ENCODE assay signal across 25 cellular contexts in the genomic region with DNA sequence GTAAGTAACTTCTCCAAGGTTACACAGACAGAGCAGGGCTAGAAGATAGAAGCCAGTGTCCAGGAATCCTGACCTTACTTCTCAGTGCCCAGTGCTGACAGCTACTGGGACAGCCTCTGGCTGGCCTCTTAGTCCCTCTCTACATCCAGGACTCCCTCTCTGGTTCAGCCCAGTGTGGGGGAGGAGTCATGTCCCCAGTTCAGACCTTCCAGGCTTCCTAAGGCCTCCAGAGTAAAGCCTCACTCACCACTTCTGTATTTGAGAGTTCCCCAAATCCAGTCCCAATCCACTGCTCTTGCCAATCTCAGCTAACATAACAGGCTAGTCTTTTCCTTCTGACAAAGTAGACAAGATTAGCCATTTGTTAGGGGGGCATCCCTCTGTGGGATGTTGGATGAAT. TPM values are rescaled to one million over a fixed set of nuclear protein-coding genes. Genes with fewer than 3 reads are reported as not detected.
DNase-seq lines count a peak whose midpoint lies in the region; ATAC-seq and TF ChIP-seq lines count a peak whose summit lies in the region.
"Had no signal": no experiment of that assay in that cellular context is flagged by ENCODE, and none has a peak within 500 bp of the region (broad histone marks: within the 10 kb centered on the region; RNA-seq: fewer than 3 reads in every experiment).

No MANE protein-coding gene starts in this region.

- H3K36me3 Mint-ChIP-seq in MCF 10A (ENCODE audit: insufficient read depth, unreplicated experiment): no peaks in the 10 kb centered on the region
- no peaks in the 10 kb centered on the region for H3K36me3 Mint-ChIP-seq in chondrocyte (ENCODE audit: low read depth)
- no peaks in the 10 kb centered on the region for H3K36me3 Mint-ChIP-seq in CD8-positive, alpha-beta T cell
- H3K36me3 Mint-ChIP-seq: activated naive CD4-positive, alpha-beta T cell treated with anti-CD3 and anti-CD28 coated beads, Interleukin-2, amount 10 ng/mL, durations not matched to agents 7 days and 5 days; CD8-positive, alpha-beta memory T cell; stimulated activated naive B cell treated with anti-CD40 and anti-IgM and Interleukin-4, amounts not matched to agents 10 μg/mL and 1 μg/mL and 100 μg/mL, for 72 hours had no signal

- peak overlapping the region in 1 of 5 donors; percentile 44 for H3K9ac ChIP-seq in subcutaneous abdominal adipose tissue (ENCODE audit: low read length in 5 of 5)

- no TSS peak for BruUV-seq in MCF 10A (replicated peaks; lab: Mats Ljungman, UMichigan)

- H3K9me3 ChIP-seq in breast epithelium: no peaks in the 10 kb centered on the region
- no peaks in the 10 kb centered on the region for H3K9me3 ChIP-seq in hepatocyte (ENCODE audit: low read depth)
- H3K9me3 ChIP-seq in subcutaneous abdominal adipose tissue (ENCODE audit: control insufficient read depth in 5 of 5, low read length in 5 of 5): no peaks in the 10 kb centered on the region
- no peaks in the 10 kb centered on the region for H3K9me3 ChIP-seq in CD8-positive, alpha-beta T cell (ENCODE audit: low read length)
- H3K9me3 ChIP-seq: esophagus muscularis mucosa, sigmoid colon, SJSA1, testis had no signal

- H3K4me3 ChIP-seq in breast epithelium: no peak overlapping the region
- H3K4me3 ChIP-seq in hepatocyte: no peak overlapping the region
- no peak overlapping the region for H3K4me3 ChIP-seq in subcutaneous abdominal adipose tissue (ENCODE audit: low read depth in 1 of 5, low read length in 5 of 5)
- no peak overlapping the region for H3K4me3 ChIP-seq in CD8-positive, alpha-beta T cell (ENCODE audit: low read depth, low read length)
- H3K4me3 ChIP-seq: coronary artery, esophagus muscularis mucosa, lung, sigmoid colon, SJSA1, testis had no signal

- H3K9me2 ChIP-seq in hepatocyte (replicated peaks; ENCODE audit: insufficient read depth): no peaks in the 10 kb centered on the region

- H3K27ac Mint-ChIP-seq in MCF 10A (ENCODE audit: low read depth, unreplicated experiment) (peak overlapping the region; percentile 22), chondrocyte (ENCODE audit: unreplicated experiment) (peak overlapping the region; percentile 85)
- H3K27ac Mint-ChIP-seq in CD8-positive, alpha-beta T cell: no peak overlapping the region
- H3K27ac Mint-ChIP-seq: activated naive CD4-positive, alpha-beta T cell treated with anti-CD3 and anti-CD28 coated beads, Interleukin-2, amount 10 ng/mL, durations not matched to agents 7 days and 5 days; activated T-helper 1 cell treated with anti-CD3 and anti-CD28 coated beads, Interleukin-12 subunit alpha, Interleukin-12 subunit beta, Interleukin-2, Interleukin-4 antibody, amounts not matched to agents 30 ng/mL and 10 ng/mL and 1 ng/mL, durations not matched to agents 14 hours and 24 hours and 36 hours; CD8-positive, alpha-beta memory T cell; endodermal cell; stimulated activated naive B cell treated with anti-CD40 and anti-IgM and Interleukin-4, amounts not matched to agents 10 μg/mL and 1 μg/mL and 100 μg/mL, for 72 hours had no signal

- H3K4me3 Mint-ChIP-seq in MCF 10A (ENCODE audit: unreplicated experiment) (no peak overlapping the region), chondrocyte (ENCODE audit: unreplicated experiment) (no peak overlapping the region)
- no peak overlapping the region for H3K4me3 Mint-ChIP-seq in CD8-positive, alpha-beta T cell
- H3K4me3 Mint-ChIP-seq: activated naive CD4-positive, alpha-beta T cell treated with anti-CD3 and anti-CD28 coated beads, Interleukin-2, amount 10 ng/mL, durations not matched to agents 7 days and 5 days; activated T-helper 1 cell treated with anti-CD3 and anti-CD28 coated beads, Interleukin-12 subunit alpha, Interleukin-12 subunit beta, Interleukin-2, Interleukin-4 antibody, amounts not matched to agents 30 ng/mL and 10 ng/mL and 1 ng/mL, durations not matched to agents 14 hours and 24 hours and 36 hours; CD8-positive, alpha-beta memory T cell; endodermal cell; stimulated activated naive B cell treated with anti-CD40 and anti-IgM and Interleukin-4, amounts not matched to agents 10 μg/mL and 1 μg/mL and 100 μg/mL, for 72 hours had no signal

- H3K36me3 ChIP-seq in breast epithelium (no peaks in the 10 kb centered on the region), hepatocyte (replicated peaks; ENCODE audit: insufficient read depth, low read depth) (no peaks in the 10 kb centered on the region), subcutaneous abdominal adipose tissue (ENCODE audit: control insufficient read depth in 5 of 5, insufficient read depth in 5 of 5, low read length in 5 of 5) (peaks cover 0 to 9% (median 6%) of the 10 kb centered on the region in 5 donors)
- no peaks in the 10 kb centered on the region for H3K36me3 ChIP-seq in CD8-positive, alpha-beta T cell (ENCODE audit: insufficient read depth, low read length)
- H3K36me3 ChIP-seq: brain microvascular endothelial cell, esophagus muscularis mucosa, sigmoid colon, SJSA1 had no signal

- H3K27ac ChIP-seq in breast epithelium: peak overlapping the region in 1 of 2 donors; percentile 40
- H3K27ac ChIP-seq in hepatocyte: peak overlapping the region; percentile 5
- peak overlapping the region; percentile 67 for H3K27ac ChIP-seq in subcutaneous abdominal adipose tissue (ENCODE audit: low read depth, low read length)
- no peak overlapping the region for H3K27ac ChIP-seq in CD8-positive, alpha-beta T cell (ENCODE audit: low read depth, low read length)
- H3K27ac ChIP-seq: brain microvascular endothelial cell, coronary artery, esophagus muscularis mucosa, sigmoid colon, SJSA1, testis had no signal

- no peak for TF ChIP-seq POLR2A in breast epithelium (IDR thresholded peaks at IDR 0.05)

- POLR2A ChIA-PET in MCF 10A (lab: Yijun Ruan, JAX): interaction anchor here (1.0 kb wide), 1 partner anchor 15 kb away, joined by 3 read pairs; no protein-coding TSS in a partner anchor
- POLR2A ChIA-PET in CD8-positive, alpha-beta T cell (lab: Charles Lee): no interaction called here

- ATAC-seq in CD8-positive, alpha-beta T cell: no peak
- ATAC-seq: stimulated activated naive B cell treated with anti-CD40 and anti-IgM and Interleukin-4, amounts not matched to agents 10 μg/mL and 1 μg/mL and 100 μg/mL, for 72 hours had no signal

- no peak overlapping the region for H2AFZ ChIP-seq in hepatocyte

- H3K4me1 ChIP-seq in breast epithelium (peaks cover 0 to 10% of the 10 kb centered on the region in 2 donors), hepatocyte (ENCODE audit: insufficient read depth) (peaks cover 16% of the 10 kb centered on the region), subcutaneous abdominal adipose tissue (ENCODE audit: control insufficient read depth in 5 of 5, insufficient read depth in 5 of 5, low read length in 5 of 5) (peaks cover 0 to 56% (median 46%) of the 10 kb centered on the region in 5 donors)
- H3K4me1 ChIP-seq in CD8-positive, alpha-beta T cell (ENCODE audit: insufficient read depth, low read length): no peaks in the 10 kb centered on the region
- H3K4me1 ChIP-seq: sigmoid colon, SJSA1, testis had no signal

- H3K27me3 Mint-ChIP-seq in MCF 10A (ENCODE audit: insufficient read depth, unreplicated experiment) (no peaks in the 10 kb centered on the region), chondrocyte (ENCODE audit: low read depth) (peaks cover 4% of the 10 kb centered on the region)
- H3K27me3 Mint-ChIP-seq in CD8-positive, alpha-beta T cell (ENCODE audit: low read depth): peaks cover 11% of the 10 kb centered on the region

- TF ChIP-seq CTCF in MCF 10A (IDR thresholded peaks at IDR 0.05; ENCODE audit: unreplicated experiment) (no peak), breast epithelium (IDR thresholded peaks at IDR 0.05) (no peak), chondrocyte (IDR thresholded peaks at IDR 0.05) (no peak), hepatocyte (IDR thresholded peaks at IDR 0.05; ENCODE audit: poor library complexity) (no peak)
- TF ChIP-seq CTCF in CD8-positive, alpha-beta T cell (IDR thresholded peaks at IDR 0.05): no peak

- H3K4me1 Mint-ChIP-seq in MCF 10A (ENCODE audit: insufficient read depth, unreplicated experiment) (peaks cover 6% of the 10 kb centered on the region), chondrocyte (ENCODE audit: low read depth) (peaks cover 20% of the 10 kb centered on the region)
- no peaks in the 10 kb centered on the region for H3K4me1 Mint-ChIP-seq in CD8-positive, alpha-beta T cell (ENCODE audit: low read depth)
- H3K4me1 Mint-ChIP-seq: activated naive CD4-positive, alpha-beta T cell treated with anti-CD3 and anti-CD28 coated beads, Interleukin-2, amount 10 ng/mL, durations not matched to agents 7 days and 5 days; CD8-positive, alpha-beta memory T cell had no signal

- H3K9me3 Mint-ChIP-seq in MCF 10A (ENCODE audit: unreplicated experiment) (no peaks in the 10 kb centered on the region), chondrocyte (ENCODE audit: low read depth) (no peaks in the 10 kb centered on the region)
- no peaks in the 10 kb centered on the region for H3K9me3 Mint-ChIP-seq in CD8-positive, alpha-beta T cell
- H3K9me3 Mint-ChIP-seq: activated naive CD4-positive, alpha-beta T cell treated with anti-CD3 and anti-CD28 coated beads, Interleukin-2, amount 10 ng/mL, durations not matched to agents 7 days and 5 days; activated T-helper 1 cell treated with anti-CD3 and anti-CD28 coated beads, Interleukin-12 subunit alpha, Interleukin-12 subunit beta, Interleukin-2, Interleukin-4 antibody, amounts not matched to agents 30 ng/mL and 10 ng/mL and 1 ng/mL, durations not matched to agents 14 hours and 24 hours and 36 hours; CD8-positive, alpha-beta memory T cell; endodermal cell; stimulated activated naive B cell treated with anti-CD40 and anti-IgM and Interleukin-4, amounts not matched to agents 10 μg/mL and 1 μg/mL and 100 μg/mL, for 72 hours had no signal

- H3K27me3 ChIP-seq in breast epithelium (no peaks in the 10 kb centered on the region), hepatocyte (no peaks in the 10 kb centered on the region), subcutaneous abdominal adipose tissue (ENCODE audit: control insufficient read depth in 5 of 5, insufficient read depth in 4 of 5, low read length in 5 of 5) (no peaks in the 10 kb centered on the region)
- H3K27me3 ChIP-seq in CD8-positive, alpha-beta T cell (ENCODE audit: insufficient read depth, low read length): no peaks in the 10 kb centered on the region
- H3K27me3 ChIP-seq: brain microvascular endothelial cell, sigmoid colon, SJSA1, testis had no signal

- DNase-seq in MCF 10A (ENCODE audit: unreplicated experiment): no peak
- no peak for DNase-seq in breast epithelium (ENCODE audit: low spot score in 2 of 2)
- no peak for DNase-seq in chondrocyte (ENCODE audit: low spot score)
- no peak for DNase-seq in hepatocyte (ENCODE audit: low spot score)
- DNase-seq in dedifferentiated amniotic fluid mesenchymal stem cell (ENCODE audit: extremely low spot score): no peak
- DNase-seq in DMS 273 (lab: John Stamatoyannopoulos, UW; ENCODE audit: unreplicated experiment): no peak
- DNase-seq in CD8-positive, alpha-beta T cell: no peak
- DNase-seq: activated CD4-positive, alpha-beta T cell treated with anti-CD3 and anti-CD28 coated beads, Interleukin-2, amount 50 U/mL, for 48 hours; activated naive CD4-positive, alpha-beta T cell treated with anti-CD3 and anti-CD28 coated beads, Interleukin-2, amount 10 ng/mL, durations not matched to agents 7 days and 5 days; CD8-positive, alpha-beta memory T cell; DMS153; endodermal cell; NCI-H2081 treated with DMSO at 0.1 percent for 48 hours; sigmoid colon; stimulated activated CD4-positive, alpha-beta T cell treated with anti-CD3 and anti-CD28 coated beads, Interleukin-4, amount 100 ng/mL, for 4 hours; stimulated activated naive B cell treated with anti-CD40 and anti-IgM and Interleukin-4, amounts not matched to agents 10 μg/mL and 1 μg/mL and 100 μg/mL, for 72 hours; testis had no signal

- H3K4me2 ChIP-seq in hepatocyte: no peak overlapping the region

- intact Hi-C loops in MCF 10A (cut with micrococcal nuclease) (no loop called here), breast epithelium (cut with DNase I; ENCODE audit: low total_unique reads) (no loop called here)
- intact Hi-C loops in CD8-positive, alpha-beta T cell (cut with DNase I, micrococcal nuclease): no loop called here

- no peaks in the 10 kb centered on the region for H4K20me1 ChIP-seq in hepatocyte (ENCODE audit: insufficient read depth, poor library complexity, severe bottlenecking)

- CTCF ChIA-PET in MCF 10A (lab: Yijun Ruan, JAX): interaction anchor here (5.4 kb wide), 1 partner anchor 126 kb away, joined by 43 read pairs; no protein-coding TSS in a partner anchor
- CTCF ChIA-PET in CD8-positive, alpha-beta T cell (lab: Charles Lee): interaction anchor here (1.2 kb wide), 1 partner anchor 21 kb away, joined by 4 read pairs; no protein-coding TSS in a partner anchor

- peaks cover 3% of the 10 kb centered on the region for H3K79me2 ChIP-seq in hepatocyte

RNA-seq across cellular contexts. Expression of a gene that starts 36.9 kb away (rescaled TPM):
- total RNA-seq in MCF 10A (2022) (6.7 and 10.1 TPM in 2 replicates), breast epithelium (10 to 100 TPM; 37.0 to 66.4 (median 43.7) TPM), chondrocyte (41.1 to 42.7 TPM (median 42.1 TPM) in 3 replicates), hepatocyte (32.6 and 36.4 TPM in 2 replicates)
- polyA plus RNA-seq in hepatocyte: 21.4 and 25.2 TPM in 2 replicates
- total RNA-seq in CD8-positive, alpha-beta T cell: under 1 TPM in 1 of 2 experiments, not detected in 1; 0.30 TPM
- total RNA-seq: T-helper 1 cell treated with Interleukin-12 subunit alpha and Interleukin-12 subunit beta and Interleukin-4 antibody, amounts not matched to agents 30 ng/mL and 1 ng/mL, for 36 hours had no signal
- polyA plus RNA-seq: CD8-positive, alpha-beta memory T cell had no signal
